In the genomic region with DNA sequence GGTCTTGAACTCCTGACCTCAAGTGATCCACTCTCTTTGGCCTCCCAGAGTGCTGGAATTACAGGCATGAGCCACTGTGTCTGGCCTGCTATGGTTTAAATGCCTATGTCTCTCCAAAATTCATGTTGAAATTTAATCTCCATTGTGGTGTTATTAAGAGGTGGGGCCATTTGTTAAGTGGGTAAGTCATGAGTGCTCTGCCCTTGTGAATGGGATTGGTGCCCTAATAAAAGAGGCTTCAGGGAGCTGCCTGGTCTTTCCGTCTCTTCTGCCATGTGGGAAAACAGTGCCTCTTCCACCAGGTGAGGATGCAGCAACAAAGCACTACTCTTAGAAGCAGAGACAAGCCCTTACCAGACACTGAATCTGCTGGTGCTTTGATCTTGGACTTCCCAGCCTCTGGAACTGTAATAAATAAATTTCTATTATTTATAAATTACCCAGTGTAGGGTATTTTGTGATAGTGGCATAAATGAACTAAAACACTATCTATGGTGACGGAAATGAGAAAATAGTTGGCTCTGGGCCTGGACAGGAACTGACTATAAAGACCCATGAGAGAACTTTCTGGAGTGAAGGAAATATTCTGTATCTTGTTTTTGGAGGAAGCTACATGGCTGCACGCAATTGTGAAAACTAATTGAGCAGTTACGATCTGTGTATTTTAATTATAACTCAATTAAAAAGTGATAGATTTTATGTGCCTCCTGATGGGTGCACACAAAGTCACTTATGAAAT, we compare ENCODE assay signal across 19 cellular contexts.
"Had no signal": no experiment of that assay in that cellular context is flagged by ENCODE, and none has a peak within 500 bp of the region (broad histone marks: within the 10 kb centered on the region; RNA-seq: fewer than 3 reads in every experiment).

No MANE protein-coding gene starts in this region.

- H3K9me3 Mint-ChIP-seq: mesothelial cell of epicardium; naive B cell; natural killer cell treated with Interleukin-12 subunit alpha and Interleukin-12 subunit beta and Interleukin-15 and Interleukin-18, amount 100 ng/mL, for 72 hours; stimulated activated memory B cell treated with anti-CD40 and anti-IgM and Interleukin-4, amounts not matched to agents 10 μg/mL and 1 μg/mL and 100 μg/mL, for 72 hours; type B pancreatic cell had no signal

- H3K4me3 Mint-ChIP-seq: mesothelial cell of epicardium; naive B cell; natural killer cell treated with Interleukin-12 subunit alpha and Interleukin-12 subunit beta and Interleukin-15 and Interleukin-18, amount 100 ng/mL, for 72 hours; neural crest cell; stimulated activated memory B cell treated with anti-CD40 and anti-IgM and Interleukin-4, amounts not matched to agents 10 μg/mL and 1 μg/mL and 100 μg/mL, for 72 hours; type B pancreatic cell had no signal

- H3K36me3 Mint-ChIP-seq: naive B cell; natural killer cell treated with Interleukin-12 subunit alpha and Interleukin-12 subunit beta and Interleukin-15 and Interleukin-18, amount 100 ng/mL, for 72 hours; stimulated activated memory B cell treated with anti-CD40 and anti-IgM and Interleukin-4, amounts not matched to agents 10 μg/mL and 1 μg/mL and 100 μg/mL, for 72 hours; type B pancreatic cell had no signal

- H3K4me1 Mint-ChIP-seq: mesothelial cell of epicardium, neural crest cell had no signal

- H3K27me3 Mint-ChIP-seq: naive B cell; natural killer cell treated with Interleukin-12 subunit alpha and Interleukin-12 subunit beta and Interleukin-15 and Interleukin-18, amount 100 ng/mL, for 72 hours; stimulated activated memory B cell treated with anti-CD40 and anti-IgM and Interleukin-4, amounts not matched to agents 10 μg/mL and 1 μg/mL and 100 μg/mL, for 72 hours; type B pancreatic cell had no signal

- H3K27ac Mint-ChIP-seq: mesothelial cell of epicardium; natural killer cell treated with Interleukin-12 subunit alpha and Interleukin-12 subunit beta and Interleukin-15 and Interleukin-18, amount 100 ng/mL, for 72 hours; stimulated activated memory B cell treated with anti-CD40 and anti-IgM and Interleukin-4, amounts not matched to agents 10 μg/mL and 1 μg/mL and 100 μg/mL, for 72 hours; type B pancreatic cell had no signal

- DNase-seq: effector memory CD4-positive, alpha-beta T cell; erythroblast; esophagus squamous epithelium; head of caudate nucleus; mesenchymal stem cell; mucosa of descending colon; naive B cell; right cardiac atrium; spleen; stimulated activated CD4-positive, alpha-beta T cell treated with anti-CD3 and anti-CD28 coated beads, Interleukin-4, amount 100 ng/mL, for 4 hours; stimulated activated naive CD8-positive, alpha-beta T cell treated with anti-CD3 and anti-CD28 coated beads, Interleukin-15, Interleukin-2, amounts not matched to agents 100 U/mL and 50 U/mL, for 24 hours; substantia nigra; testis; tibial artery had no signal
